Comparison of ENCODE assay signal across 18 cellular contexts in the genomic region with DNA sequence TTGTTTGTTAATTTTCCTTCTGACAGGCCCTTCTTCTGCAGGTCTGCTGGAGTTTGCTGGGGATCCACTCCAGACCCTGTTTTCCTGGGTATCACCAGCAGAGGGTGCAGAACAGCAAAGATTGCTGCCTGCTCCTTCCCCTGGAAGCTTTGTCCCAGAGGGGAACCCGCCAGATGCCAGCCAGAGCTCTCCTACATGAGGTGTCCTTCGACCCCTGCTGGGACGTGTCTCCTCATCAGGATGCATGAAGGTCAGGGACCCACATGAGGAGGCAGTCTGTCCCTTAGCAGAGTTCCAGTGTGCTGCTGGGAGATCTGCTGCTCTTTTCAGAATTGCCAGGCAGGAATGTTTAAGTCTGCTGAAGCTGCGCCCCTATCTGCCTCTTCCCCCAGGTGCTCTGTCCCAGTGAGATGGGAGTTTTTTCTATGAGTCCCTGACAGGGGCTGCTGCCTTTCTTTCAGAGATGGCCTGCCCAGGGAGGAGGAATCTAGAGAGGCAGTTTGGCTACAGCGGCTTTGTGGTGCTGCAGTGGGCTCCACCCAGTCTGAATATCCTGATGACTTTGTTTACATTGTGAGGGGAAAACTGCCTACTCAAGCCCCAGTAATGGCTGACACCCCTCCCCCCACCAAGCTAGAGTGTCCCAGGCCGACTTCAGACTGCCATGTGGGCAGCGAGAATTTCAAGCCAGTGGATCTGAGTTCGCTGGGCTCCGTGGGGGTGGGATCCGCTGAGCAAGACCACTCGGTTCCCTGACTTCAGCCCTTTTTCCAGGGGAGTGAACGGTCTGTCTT.
A peak's percentile ranks its signal among the peaks of the same experiment; 100 is the strongest.
DNase-seq lines count a peak whose midpoint lies in the region; ATAC-seq, FAIRE-seq and TF ChIP-seq lines count a peak whose summit lies in the region.
"Had no signal": no experiment of that assay in that cellular context is flagged by ENCODE, and none has a peak within 500 bp of the region (broad histone marks: within the 10 kb centered on the region; RNA-seq: fewer than 3 reads in every experiment).

No MANE protein-coding gene starts in this region.

- H3K27ac ChIP-seq in HUES6 (ENCODE audit: low read depth, low read length) = peak overlapping the region; percentile 45; the same call in 1 of the 2 replicates
- no peak overlapping the region for H3K27ac ChIP-seq in gastroesophageal sphincter
- H3K27ac ChIP-seq: Peyer's patch, SK-N-MC had no signal

- H3K27me3 ChIP-seq in HUES6 (ENCODE audit: control insufficient read depth, insufficient read depth, low read length) (no peaks in the 10 kb centered on the region), gastroesophageal sphincter (no peaks in the 10 kb centered on the region)
- H3K27me3 ChIP-seq: Peyer's patch had no signal

- H3K4me1 Mint-ChIP-seq in glutamatergic neuron (ENCODE audit: low read depth, unreplicated experiment) = no peaks in the 10 kb centered on the region
- peaks cover 12% of the 10 kb centered on the region for H3K4me1 Mint-ChIP-seq in nephron progenitor cell

- H3K27ac Mint-ChIP-seq in glutamatergic neuron (ENCODE audit: unreplicated experiment) (no peak overlapping the region), nephron progenitor cell (peak overlapping the region; percentile 57)

- H3K9ac ChIP-seq in HUES6 (ENCODE audit: low read length) = peak overlapping the region; percentile 46

- TF ChIP-seq CTCF in glutamatergic neuron (IDR thresholded peaks at IDR 0.05; ENCODE audit: partially characterized antibody, unreplicated experiment) (peak; percentile 21), nephron progenitor cell (IDR thresholded peaks at IDR 0.05) (no peak), gastroesophageal sphincter (IDR thresholded peaks at IDR 0.05) (no peak)

- TF ChIP-seq EP300 in gastroesophageal sphincter (IDR thresholded peaks at IDR 0.05) = no peak

- H3K36me3 Mint-ChIP-seq in glutamatergic neuron (ENCODE audit: unreplicated experiment) (no peaks in the 10 kb centered on the region), nephron progenitor cell (ENCODE audit: low read depth) (peaks cover 5% of the 10 kb centered on the region)

- ATAC-seq in gastroesophageal sphincter (no peak), HG02970 (IDR thresholded peaks at IDR 0.05; ENCODE audit: low FRiP score, unreplicated experiment) (no peak)

- no peaks in the 10 kb centered on the region for H3K9me3 Mint-ChIP-seq in glutamatergic neuron (ENCODE audit: unreplicated experiment)
- peaks cover 46% of the 10 kb centered on the region for H3K9me3 Mint-ChIP-seq in nephron progenitor cell

- WGBS in gastroesophageal sphincter (ENCODE audit: low coverage in 1 of 2), 2 donors = 40% methylated on average over 1 of the region's 12 CpGs; no CpG with 5 or more reads in 1 of the 2 donors

- no peak for FAIRE-seq in RCC 7860 (lab: Jason Lieb, UNC)
- FAIRE-seq: H54, HTR-8/SVneo had no signal

- no peaks in the 10 kb centered on the region for H3K9me3 ChIP-seq in HUES6 (ENCODE audit: control insufficient read depth, insufficient read depth, low read depth, low read length)
- H3K9me3 ChIP-seq in gastroesophageal sphincter = no peaks in the 10 kb centered on the region
- H3K9me3 ChIP-seq: Peyer's patch had no signal

- H3K27me3 Mint-ChIP-seq in glutamatergic neuron (ENCODE audit: unreplicated experiment) (no peaks in the 10 kb centered on the region), nephron progenitor cell (ENCODE audit: low read depth, poor library complexity) (no peaks in the 10 kb centered on the region)

- H3K36me3 ChIP-seq in HUES6 (ENCODE audit: control insufficient read depth, insufficient read depth, low read length) (no peaks in the 10 kb centered on the region), gastroesophageal sphincter (no peaks in the 10 kb centered on the region)
- H3K36me3 ChIP-seq: Peyer's patch had no signal

- TF ChIP-seq POLR2A in gastroesophageal sphincter (IDR thresholded peaks at IDR 0.05) = no peak

- DNase-seq in ELF-1 (ENCODE audit: low read depth, low spot score) = peak; percentile 37
- DNase-seq in glutamatergic neuron = peak; percentile 46
- no peak for DNase-seq in nephron progenitor cell
- no peak for DNase-seq in RCC 7860 (ENCODE audit: low spot score)
- DNase-seq: C1 segment of cervical spinal cord, GF-D8, KG1, NCI-H1436 treated with DMSO at 0.1 percent for 48 hours, NCI-H2029 treated with DMSO at 0.1 percent for 48 hours, NCI-H510A, Peyer's patch, Right ventricle myocardium superior had no signal

- peak overlapping the region; percentile 9; the same call in 1 of the 2 replicates for H3K4me3 ChIP-seq in HUES6 (ENCODE audit: low read depth, low read length)
- H3K4me3 ChIP-seq in gastroesophageal sphincter = no peak overlapping the region
- H3K4me3 ChIP-seq: Peyer's patch, SK-N-MC had no signal

- H3K4me3 Mint-ChIP-seq in glutamatergic neuron (ENCODE audit: unreplicated experiment) (no peak overlapping the region), nephron progenitor cell (no peak overlapping the region)

- H3K4me1 ChIP-seq in HUES6 (ENCODE audit: control insufficient read depth, insufficient read depth, low read length) (peaks cover 10% of the 10 kb centered on the region), gastroesophageal sphincter (no peaks in the 10 kb centered on the region)
- H3K4me1 ChIP-seq: Peyer's patch had no signal

Comparison
In these comparisons a context has a peak if more than half of its experiments do, and no peak if none do; other contexts are left out.
1. DNase-seq: peak in ELF-1 (single experiment) and glutamatergic neuron (single experiment); none in nephron progenitor cell (single experiment) and RCC 7860 (single experiment).